12 cellular contexts compared by ENCODE assay signal in the genomic region with DNA sequence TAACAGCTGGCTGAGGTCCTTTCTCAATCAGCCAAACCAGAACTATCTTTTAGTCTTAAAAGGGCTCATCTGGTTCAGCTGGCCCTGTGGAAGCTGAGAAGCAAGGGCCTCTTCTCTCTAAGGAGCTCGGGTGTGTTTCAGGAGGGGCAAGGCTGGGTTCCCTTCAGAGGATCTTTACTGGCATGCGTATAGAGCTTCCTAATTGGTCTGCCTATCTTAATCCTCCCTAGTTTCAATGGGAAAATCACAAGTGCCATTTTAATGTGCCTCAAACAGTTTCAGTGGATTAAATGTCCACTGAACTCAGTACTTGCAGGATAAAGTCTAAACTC.
A peak's percentile ranks its signal among the peaks of the same experiment; 100 is the strongest.
DNase-seq lines count a peak whose midpoint lies in the region; ATAC-seq, FAIRE-seq and TF ChIP-seq lines count a peak whose summit lies in the region.
"Had no signal": no experiment of that assay in that cellular context is flagged by ENCODE, and none has a peak within 500 bp of the region (broad histone marks: within the 10 kb centered on the region; RNA-seq: fewer than 3 reads in every experiment).

No MANE protein-coding gene starts in this region.

- TF ChIP-seq POLR2A in A549 (IDR thresholded peaks at IDR 0.05; ENCODE audit: low read length) (no peak), erythroblast (IDR thresholded peaks at IDR 0.05; ENCODE audit: low read length) (no peak)

- peak overlapping the region; percentile 2 for H3K9ac ChIP-seq in NT2/D1 (ENCODE audit: insufficient read length, low read depth)

- TF ChIP-seq RAD21 in A549 (conservative IDR thresholded peaks at IDR 0.05 in 1 of 2, IDR thresholded peaks at IDR 0.05 in 1 of 2) = no peak

- CTCF ChIA-PET in A549 (lab: Yijun Ruan, JAX) = interaction anchor here (0.6 to 1.3 kb wide), 6 partner anchors 9 to 1801 kb away, joined by 3 to 4 read pairs (median 3); no protein-coding TSS in a partner anchor

- H3K4me3 Mint-ChIP-seq in progenitor cell of endocrine pancreas (ENCODE audit: low read depth) = no peak overlapping the region

- DNase-seq in A549 (ENCODE audit: low read depth in 1 of 2, low spot score in 1 of 2) (no peak), NT2/D1 (ENCODE audit: low read depth, low spot score) (no peak), epithelial cell of prostate (ENCODE audit: low read depth, low spot score) (no peak), progenitor cell of endocrine pancreas (ENCODE audit: low spot score, unreplicated experiment) (no peak), erythroblast (lab: John Stamatoyannopoulos, UW) (no peak), NCI-H187 (lab: John Stamatoyannopoulos, UW) (no peak)
- no peak for DNase-seq in stimulated activated CD4-positive, alpha-beta T cell treated with anti-CD3 and anti-CD28 coated beads, Interleukin-15, amount 100 ng/mL, for 24 hours
- DNase-seq: activated T-cell treated with anti-CD3 and anti-CD28 coated beads for 4 hours; central memory CD4-positive, alpha-beta T cell; MG63; stimulated activated CD4-positive, alpha-beta T cell treated with anti-CD3 and anti-CD28 coated beads, Interleukin-12 subunit alpha, Interleukin-12 subunit beta, amount 100 ng/mL, for 4 hours had no signal

- peaks cover 45% of the 10 kb centered on the region for H3K36me3 ChIP-seq in NT2/D1 (ENCODE audit: insufficient read depth, insufficient read length, low read length)

- ATAC-seq in A549 (no peak; a peak in 2 of 6 replicates), HG02763 (IDR thresholded peaks at IDR 0.05; ENCODE audit: unreplicated experiment) (no peak)

- no peaks in the 10 kb centered on the region for H3K27me3 ChIP-seq in NT2/D1 (ENCODE audit: insufficient read depth, insufficient read length)
- H3K27me3 ChIP-seq: MG63 had no signal

- H3K4me3 ChIP-seq in A549 = no peak overlapping the region
- no peak overlapping the region for H3K4me3 ChIP-seq in NT2/D1 (ENCODE audit: insufficient read length, low read depth)
- H3K4me3 ChIP-seq: MG63 had no signal

- peaks cover 17% of the 10 kb centered on the region for H3K36me3 Mint-ChIP-seq in progenitor cell of endocrine pancreas (ENCODE audit: insufficient read depth)

- peak overlapping the region; percentile 77 for H3K4me2 ChIP-seq in A549

- no peaks in the 10 kb centered on the region for H3K9me3 Mint-ChIP-seq in progenitor cell of endocrine pancreas (ENCODE audit: low read depth)

- POLR2A ChIA-PET in A549 (lab: Yijun Ruan, JAX) = interaction anchor here (1.2 to 2.8 kb wide), 2 partner anchors 144 to 146 kb away, joined by 5 to 8 read pairs; a partner anchor contains a TSS

- H3K27ac Mint-ChIP-seq in progenitor cell of endocrine pancreas = peak overlapping the region; percentile 0

- H3K27ac ChIP-seq in A549 (peak overlapping the region; percentile 36 to 76), epithelial cell of prostate (peak overlapping the region; percentile 71)

- no peaks in the 10 kb centered on the region for H3K9me3 ChIP-seq in A549
- H3K9me3 ChIP-seq in NT2/D1 (ENCODE audit: insufficient read depth, low read length) = no peaks in the 10 kb centered on the region
- H3K9me3 ChIP-seq: MG63 had no signal

- no peak for TF ChIP-seq EP300 in A549 (IDR thresholded peaks at IDR 0.05)

- FAIRE-seq in A549 (lab: Jason Lieb, UNC) = no peak

- TF ChIP-seq CTCF in A549 (IDR thresholded peaks at IDR 0.05) (no peak), progenitor cell of endocrine pancreas (IDR thresholded peaks at IDR 0.05; ENCODE audit: unreplicated experiment) (no peak)

- H3K4me1 ChIP-seq in A549 = peaks cover 51% of the 10 kb centered on the region
- H3K4me1 ChIP-seq in NT2/D1 (ENCODE audit: insufficient read depth, insufficient read length) = no peaks in the 10 kb centered on the region

- peaks cover 8% of the 10 kb centered on the region for H3K4me1 Mint-ChIP-seq in progenitor cell of endocrine pancreas (ENCODE audit: low read depth)

- no peaks in the 10 kb centered on the region for H3K27me3 Mint-ChIP-seq in progenitor cell of endocrine pancreas

- 88% methylated on average over 2 of the region's 2 CpGs for WGBS in A549 (ENCODE audit: missing lambda C conversion rate)

TF ChIP-seq in A549, 52 proteins besides CTCF, POLR2A, EP300 and RAD21:
- TF ChIP-seq TP53 (CRISPR knock-in tag; IDR thresholded peaks at IDR 0.05) = no peak
- TF ChIP-seq, protein P1, sequence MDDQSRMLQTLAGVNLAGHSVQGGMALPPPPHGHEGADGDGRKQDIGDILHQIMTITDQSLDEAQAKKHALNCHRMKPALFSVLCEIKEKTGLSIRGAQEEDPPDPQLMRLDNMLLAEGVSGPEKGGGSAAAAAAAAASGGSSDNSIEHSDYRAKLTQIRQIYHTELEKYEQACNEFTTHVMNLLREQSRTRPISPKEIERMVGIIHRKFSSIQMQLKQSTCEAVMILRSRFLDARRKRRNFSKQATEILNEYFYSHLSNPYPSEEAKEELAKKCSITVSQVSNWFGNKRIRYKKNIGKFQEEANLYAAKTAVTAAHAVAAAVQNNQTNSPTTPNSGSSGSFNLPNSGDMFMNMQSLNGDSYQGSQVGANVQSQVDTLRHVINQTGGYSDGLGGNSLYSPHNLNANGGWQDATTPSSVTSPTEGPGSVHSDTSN (IDR thresholded peaks at IDR 0.05) = no peak
TF ChIP-seq in A549: peak in this region for 0.
